20 cellular contexts compared by ENCODE assay signal in the genomic region with DNA sequence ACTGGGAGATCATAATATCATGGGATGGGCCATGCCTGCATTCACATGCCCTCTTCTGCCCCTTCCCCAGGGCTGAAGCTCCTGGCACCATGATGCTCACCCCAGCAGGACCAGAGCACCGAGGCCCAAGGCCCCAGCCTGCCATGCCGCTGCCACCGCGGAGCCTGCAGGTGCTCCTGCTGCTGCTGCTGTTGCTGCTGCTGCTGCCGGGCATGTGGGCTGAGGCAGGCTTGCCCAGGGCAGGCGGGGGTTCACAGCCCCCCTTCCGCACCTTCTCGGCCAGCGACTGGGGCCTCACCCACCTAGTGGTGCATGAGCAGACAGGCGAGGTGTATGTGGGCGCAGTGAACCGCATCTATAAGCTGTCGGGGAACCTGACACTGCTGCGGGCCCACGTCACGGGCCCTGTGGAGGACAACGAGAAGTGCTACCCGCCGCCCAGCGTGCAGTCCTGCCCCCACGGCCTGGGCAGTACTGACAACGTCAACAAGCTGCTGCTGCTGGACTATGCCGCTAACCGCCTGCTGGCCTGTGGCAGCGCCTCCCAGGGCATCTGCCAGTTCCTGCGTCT. TPM values are rescaled to one million over a fixed set of nuclear protein-coding genes. Genes with fewer than 3 reads are reported as not detected.
DNase-seq lines count a peak whose midpoint lies in the region; ATAC-seq and TF ChIP-seq lines count a peak whose summit lies in the region.
"Had no signal": no experiment of that assay in that cellular context is flagged by ENCODE, and none has a peak within 500 bp of the region (broad histone marks: within the 10 kb centered on the region; RNA-seq: fewer than 3 reads in every experiment).

No MANE protein-coding gene starts in this region.

- H3K9ac ChIP-seq in neuronal stem cell (ENCODE audit: low read depth, low read length, poor library complexity) = peak overlapping the region; percentile 44

- H2BK5ac ChIP-seq in neuronal stem cell (ENCODE audit: low read length) = peak overlapping the region; percentile 39

- H3K4me1 ChIP-seq in HEK293 (ENCODE audit: control insufficient read depth, insufficient read depth, low read length) (peaks cover 7% of the 10 kb centered on the region; the same call in 1 of the 2 replicates), neuronal stem cell (ENCODE audit: control insufficient read depth in 2 of 2, insufficient read depth in 1 of 2, low read depth in 1 of 2, low read length in 2 of 2) (peaks cover 9 to 16% of the 10 kb centered on the region in 2 donors)

- H3K27ac ChIP-seq in HEK293 (ENCODE audit: extremely low read depth, low read depth, low read length) (no peak overlapping the region), angular gyrus (ENCODE audit: low read depth, low read length) (peak overlapping the region; percentile 40), neuronal stem cell (replicated peaks; ENCODE audit: low read length) (no peak overlapping the region)
- H3K27ac ChIP-seq: A549 had no signal

- H3K4me2 ChIP-seq in neuronal stem cell (ENCODE audit: insufficient read depth, low read length, poor library complexity, severe bottlenecking) = no peak overlapping the region
- H3K4me2 ChIP-seq: A549, GM23338 had no signal

- no peak overlapping the region for H2AK5ac ChIP-seq in neuronal stem cell (ENCODE audit: low read depth, low read length)

- no peak overlapping the region for H3K14ac ChIP-seq in neuronal stem cell (ENCODE audit: low read length)

- WGBS in neuronal stem cell (ENCODE audit: extremely low coverage in 2 of 2, insufficient read length in 2 of 2, insufficient replicate concordance in 1 of 2), 2 donors = no CpG with 5 or more reads among the region's 26 CpGs

- no peak overlapping the region for H2BK120ac ChIP-seq in neuronal stem cell (ENCODE audit: low read depth, low read length)

- H3K27me3 ChIP-seq in neuronal stem cell (ENCODE audit: control insufficient read depth in 3 of 3, insufficient read depth in 3 of 3, low read depth in 1 of 3, low read length in 3 of 3) = no peaks in the 10 kb centered on the region

- no peak overlapping the region for H2BK12ac ChIP-seq in neuronal stem cell (ENCODE audit: low read length)

- no peak overlapping the region for H4K8ac ChIP-seq in neuronal stem cell (ENCODE audit: low read depth, low read length)

- H3K18ac ChIP-seq in neuronal stem cell (ENCODE audit: low read length) = no peak overlapping the region

- no peak overlapping the region for H3K4ac ChIP-seq in neuronal stem cell (ENCODE audit: low read length)

- CTCF ChIA-PET in HEK293 (lab: Yijun Ruan, JAX) = interaction anchor here (0.6 kb wide), 1 partner anchor 1376 kb away, joined by 3 read pairs; no protein-coding TSS in a partner anchor

- ATAC-seq in Right ventricle myocardium inferior = no peak
- ATAC-seq: A549, GM23338, HCT116 had no signal

- no peak for TF ChIP-seq CTCF in HEK293 (tag by site-specific recombination; IDR thresholded peaks at IDR 0.05)

- H2AFZ ChIP-seq in neuronal stem cell (ENCODE audit: low read length) = no peak overlapping the region
- H2AFZ ChIP-seq: GM23338 had no signal

- DNase-seq in Right ventricle myocardium inferior (ENCODE audit: missing footprints) = peak; percentile 74
- no peak for DNase-seq in cardiac septum (ENCODE audit: low spot score)
- no peak for DNase-seq in neuronal stem cell (ENCODE audit: low spot score)
- no peak for DNase-seq in ecto neural progenitor cell (ENCODE audit: low spot score)
- no peak for DNase-seq in DMS 273 (lab: John Stamatoyannopoulos, UW; ENCODE audit: unreplicated experiment)
- no peak for DNase-seq in SIG-M5 (lab: John Stamatoyannopoulos, UW)
- DNase-seq: 8988T, ACHN, C1 segment of cervical spinal cord, Calu3, COR-L47, DMS153, DND-41, H9, HFFc6 had no signal

- H2BK15ac ChIP-seq in neuronal stem cell (ENCODE audit: low read length) = no peak overlapping the region

- no peak overlapping the region for H3K4me3 ChIP-seq in HEK293 (ENCODE audit: low read depth, low read length)
- H3K4me3 ChIP-seq in neuronal stem cell (ENCODE audit: low read length in 2 of 2) = no peak overlapping the region
- H3K4me3 ChIP-seq: A549, GM23338 had no signal

- H3K36me3 ChIP-seq in HEK293 (ENCODE audit: control insufficient read depth in 2 of 2, insufficient read depth in 1 of 2, low read length in 2 of 2) (peaks cover 0 to 48% of the 10 kb centered on the region in 2 experiments; a peak in 1 of 3 replicates), neuronal stem cell (replicated peaks in 1 of 2; ENCODE audit: control insufficient read depth in 2 of 2, insufficient read depth in 2 of 2, low read length in 2 of 2) (peaks cover 39 to 59% of the 10 kb centered on the region in 2 donors)

- peak overlapping the region; percentile 31 for H3K23ac ChIP-seq in neuronal stem cell (ENCODE audit: low read depth, low read length, poor library complexity)

- H4K91ac ChIP-seq in neuronal stem cell (ENCODE audit: low read depth, low read length, poor library complexity) = no peak overlapping the region

- H3K79me1 ChIP-seq in neuronal stem cell (ENCODE audit: low read depth, low read length) = peaks cover 65% of the 10 kb centered on the region

- H3K9me3 ChIP-seq in HEK293 (ENCODE audit: control insufficient read depth, insufficient read depth, low read depth, low read length) (no peaks in the 10 kb centered on the region), neuronal stem cell (replicated peaks in 1 of 2; ENCODE audit: control insufficient read depth in 2 of 2, insufficient read depth in 1 of 2, low read depth in 1 of 2, low read length in 2 of 2) (no peaks in the 10 kb centered on the region)
- H3K9me3 ChIP-seq: A549 had no signal

- intact Hi-C loops in Right ventricle myocardium inferior (cut with DNase I) (loop anchor here (10.0 kb wide), 1 partner anchor 556 kb away; no protein-coding TSS in a partner anchor), cardiac septum (cut with DNase I) (loop anchor here (10.0 kb wide), 1 partner anchor 556 kb away; no protein-coding TSS in a partner anchor)

- POLR2A ChIA-PET in HEK293 (lab: Yijun Ruan, JAX) = no interaction called here

TF ChIP-seq in HEK293, 187 proteins besides CTCF, POLR2A, EP300 and RAD21:
- TF ChIP-seq, protein P1, sequence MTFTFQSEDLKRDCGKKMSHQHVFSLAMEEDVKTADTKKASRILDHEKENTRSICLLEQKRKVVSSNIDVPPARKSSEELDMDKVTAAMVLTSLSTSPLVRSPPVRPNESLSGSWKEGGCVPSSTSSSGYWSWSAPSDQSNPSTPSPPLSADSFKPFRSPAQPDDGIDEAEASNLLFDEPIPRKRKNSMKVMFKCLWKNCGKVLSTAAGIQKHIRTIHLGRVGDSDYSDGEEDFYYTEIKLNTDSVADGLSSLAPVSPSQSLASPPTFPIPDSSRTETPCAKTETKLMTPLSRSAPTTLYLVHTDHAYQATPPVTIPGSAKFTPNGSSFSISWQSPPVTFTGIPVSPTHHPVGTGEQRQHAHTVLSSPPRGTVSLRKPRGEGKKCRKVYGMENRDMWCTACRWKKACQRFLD (tag by site-specific recombination; IDR thresholded peaks at IDR 0.05) = no peak
- TF ChIP-seq ZIC2 (tag by site-specific recombination; IDR thresholded peaks at IDR 0.05) = 0 out of 2 replicates have a peak, but pooled peaks have one; percentile 9
- no peak for TF ChIP-seq ZNF132 (tag by site-specific recombination; IDR thresholded peaks at IDR 0.05; ENCODE audit: borderline replicate concordance)
- peak; percentile 43; the same call in 1 of the 2 replicates for TF ChIP-seq EGR2 (tag by site-specific recombination; IDR thresholded peaks at IDR 0.05; ENCODE audit: low read depth)
- TF ChIP-seq ZNF677 (tag by site-specific recombination; IDR thresholded peaks at IDR 0.05) = no peak
- TF ChIP-seq, protein P2, sequence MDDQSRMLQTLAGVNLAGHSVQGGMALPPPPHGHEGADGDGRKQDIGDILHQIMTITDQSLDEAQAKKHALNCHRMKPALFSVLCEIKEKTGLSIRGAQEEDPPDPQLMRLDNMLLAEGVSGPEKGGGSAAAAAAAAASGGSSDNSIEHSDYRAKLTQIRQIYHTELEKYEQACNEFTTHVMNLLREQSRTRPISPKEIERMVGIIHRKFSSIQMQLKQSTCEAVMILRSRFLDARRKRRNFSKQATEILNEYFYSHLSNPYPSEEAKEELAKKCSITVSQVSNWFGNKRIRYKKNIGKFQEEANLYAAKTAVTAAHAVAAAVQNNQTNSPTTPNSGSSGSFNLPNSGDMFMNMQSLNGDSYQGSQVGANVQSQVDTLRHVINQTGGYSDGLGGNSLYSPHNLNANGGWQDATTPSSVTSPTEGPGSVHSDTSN (CRISPR knock-in tag; IDR thresholded peaks at IDR 0.05) = no peak
- TF ChIP-seq, protein P3, sequence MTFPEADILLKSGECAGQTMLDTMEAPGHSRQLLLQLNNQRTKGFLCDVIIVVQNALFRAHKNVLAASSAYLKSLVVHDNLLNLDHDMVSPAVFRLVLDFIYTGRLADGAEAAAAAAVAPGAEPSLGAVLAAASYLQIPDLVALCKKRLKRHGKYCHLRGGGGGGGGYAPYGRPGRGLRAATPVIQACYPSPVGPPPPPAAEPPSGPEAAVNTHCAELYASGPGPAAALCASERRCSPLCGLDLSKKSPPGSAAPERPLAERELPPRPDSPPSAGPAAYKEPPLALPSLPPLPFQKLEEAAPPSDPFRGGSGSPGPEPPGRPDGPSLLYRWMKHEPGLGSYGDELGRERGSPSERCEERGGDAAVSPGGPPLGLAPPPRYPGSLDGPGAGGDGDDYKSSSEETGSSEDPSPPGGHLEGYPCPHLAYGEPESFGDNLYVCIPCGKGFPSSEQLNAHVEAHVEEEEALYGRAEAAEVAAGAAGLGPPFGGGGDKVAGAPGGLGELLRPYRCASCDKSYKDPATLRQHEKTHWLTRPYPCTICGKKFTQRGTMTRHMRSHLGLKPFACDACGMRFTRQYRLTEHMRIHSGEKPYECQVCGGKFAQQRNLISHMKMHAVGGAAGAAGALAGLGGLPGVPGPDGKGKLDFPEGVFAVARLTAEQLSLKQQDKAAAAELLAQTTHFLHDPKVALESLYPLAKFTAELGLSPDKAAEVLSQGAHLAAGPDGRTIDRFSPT (tag by site-specific recombination; IDR thresholded peaks at IDR 0.05) = no peak
TF ChIP-seq in HEK293: peak in this region for 2.

RNA-seq across cellular contexts. Expression of a gene that starts 5.6 kb away (rescaled TPM):
- total RNA-seq in Right ventricle myocardium inferior = 29.6 TPM
- total RNA-seq in cardiac septum = 31.6 TPM
- polyA plus RNA-seq in neuronal stem cell (2013, experiment 1 of 2) = 31.7 TPM
- 32.1 TPM for polyA plus RNA-seq in neuronal stem cell (2013, experiment 2 of 2)
